Comparison of ENCODE assay signal across 8 cellular contexts in the genomic region with DNA sequence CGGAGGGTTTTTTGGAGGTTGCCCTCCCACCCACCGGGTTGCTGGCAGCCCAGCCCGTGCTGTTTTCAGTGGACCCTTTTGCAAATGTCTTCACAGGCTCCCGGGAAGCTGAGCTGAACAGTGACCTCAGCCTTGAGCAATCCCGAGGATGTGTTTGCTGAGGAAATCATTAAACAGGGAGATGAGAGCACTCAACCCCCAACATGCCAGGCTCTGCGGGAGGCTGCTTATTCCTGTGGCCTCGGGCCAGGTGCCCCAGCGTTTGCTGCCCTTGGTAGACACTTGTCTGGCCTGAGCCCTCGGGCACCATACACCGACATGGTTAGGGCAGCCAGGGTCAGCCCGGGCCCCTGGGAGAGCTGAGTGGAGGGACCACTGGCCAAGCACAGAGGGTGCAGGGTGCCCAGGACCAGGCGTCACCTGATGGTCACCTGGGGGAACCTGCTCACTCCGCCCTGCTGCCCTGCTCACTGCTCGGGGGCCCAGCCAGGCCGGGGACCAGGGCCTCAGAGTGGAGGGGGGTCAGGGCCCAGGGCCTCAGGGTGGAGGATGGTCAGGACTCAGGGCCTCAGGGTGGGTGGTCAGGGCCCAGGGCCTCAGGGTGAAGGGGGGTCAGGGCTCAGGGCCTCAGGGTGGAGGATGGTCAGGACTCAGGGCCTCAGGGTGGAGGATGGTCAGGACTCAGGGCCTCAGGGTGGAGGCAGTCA.
DNase-seq lines count a peak whose midpoint lies in the region; ATAC-seq and TF ChIP-seq lines count a peak whose summit lies in the region.

No MANE protein-coding gene starts in this region.

- intact Hi-C loops in tibial artery (cut with DNase I; ENCODE audit: low total_unique reads): no loop called here

- DNase-seq in NCI-H146 (lab: John Stamatoyannopoulos, UW): peak; percentile 19
- DNase-seq in NCI-H146 treated with DMSO at 0.1 percent for 48 hours (lab: John Stamatoyannopoulos, UW; ENCODE audit: unreplicated experiment): no peak
- peak; percentile 51 for DNase-seq in iPS-NIHi11 (ENCODE audit: low spot score)
- peak in 1 of 2 donors; percentile 77 for DNase-seq in tibial artery

- H3K27me3 ChIP-seq in tibial artery: no peaks in the 10 kb centered on the region

- no peaks in the 10 kb centered on the region for H3K9me3 ChIP-seq in tibial artery

- TF ChIP-seq CTCF in VCaP (conservative IDR thresholded peaks at IDR 0.05) (no peak), tibial artery (IDR thresholded peaks at IDR 0.05) (no peak)

- H3K27ac ChIP-seq in VCaP (peak overlapping the region; percentile 97), tibial artery (peak overlapping the region; percentile 52 to 62)

- ATAC-seq in HG02610 (IDR thresholded peaks at IDR 0.05; ENCODE audit: unreplicated experiment): no peak
- no peak for ATAC-seq in HG03139 (IDR thresholded peaks at IDR 0.05; ENCODE audit: unreplicated experiment)
- ATAC-seq in GM19023 (IDR thresholded peaks at IDR 0.05; ENCODE audit: unreplicated experiment): no peak

- no peaks in the 10 kb centered on the region for H3K36me3 ChIP-seq in tibial artery

- peaks cover 0 to 38% (median 13%) of the 10 kb centered on the region in 4 donors for H3K4me1 ChIP-seq in tibial artery

- no peak overlapping the region for H3K4me3 ChIP-seq in tibial artery
